Comparison of ENCODE assay signal across 1 cellular context in genomic region chr19:51108066-51108804, GRCh38.
TF ChIP-seq lines count a peak whose summit lies in the region.

Gene CTU1, minus strand, starts transcription at chr19:51108409. Its CDS starts 3,840 bp downstream, at chr19:51104569.

TF ChIP-seq in HepG2, 621 proteins besides CTCF, POLR2A, EP300 and RAD21 (continued from another document and continues in another):
- TF ChIP-seq KIAA2018 (CRISPR knock-in tag; IDR thresholded peaks at IDR 0.05; ENCODE audit: borderline replicate concordance) (no peak), HOXD1 (CRISPR knock-in tag; IDR thresholded peaks at IDR 0.05) (no peak), NBN (conservative IDR thresholded peaks at IDR 0.05) (no peak), ZNF652 (CRISPR knock-in tag; IDR thresholded peaks at IDR 0.05; ENCODE audit: borderline replicate concordance, low read depth) (no peak), TOPORS (CRISPR knock-in tag; IDR thresholded peaks at IDR 0.05) (peak; percentile 56; the same call in 1 of the 2 replicates), ZNF331 (CRISPR knock-in tag; IDR thresholded peaks at IDR 0.05) (peak; percentile 59; the same call in 1 of the 2 replicates), HNRNPUL1 (IDR thresholded peaks at IDR 0.05; ENCODE audit: low read depth, low read length) (no peak), FOSL2 (CRISPR knock-in tag; IDR thresholded peaks at IDR 0.05) (peak; percentile 62), ZNF124 (CRISPR knock-in tag; IDR thresholded peaks at IDR 0.05) (peak; percentile 87), KLF15 (CRISPR knock-in tag; IDR thresholded peaks at IDR 0.05; ENCODE audit: borderline replicate concordance) (no peak), PHF5A (CRISPR knock-in tag; IDR thresholded peaks at IDR 0.05; ENCODE audit: low read depth, unreplicated experiment) (no peak), ZNF841 (CRISPR knock-in tag; IDR thresholded peaks at IDR 0.05; ENCODE audit: borderline replicate concordance) (no peak), ZNF703 (CRISPR knock-in tag; IDR thresholded peaks at IDR 0.05; ENCODE audit: borderline replicate concordance) (no peak), IRF9 (CRISPR knock-in tag; IDR thresholded peaks at IDR 0.05; ENCODE audit: borderline replicate concordance) (no peak), IKZF4 (CRISPR knock-in tag; IDR thresholded peaks at IDR 0.05; ENCODE audit: borderline replicate concordance, low read depth, not compliant biosample characterization) (no peak), ZNF260 (CRISPR knock-in tag; IDR thresholded peaks at IDR 0.05; ENCODE audit: borderline replicate concordance, low read depth) (no peak), ZNF740 (CRISPR knock-in tag; IDR thresholded peaks at IDR 0.05) (no peak), KLF11 (CRISPR knock-in tag; IDR thresholded peaks at IDR 0.05) (no peak), CSRNP2 (CRISPR knock-in tag; conservative IDR thresholded peaks at IDR 0.05; ENCODE audit: low read depth) (no peak), CCDC6 (CRISPR knock-in tag; IDR thresholded peaks at IDR 0.05) (no peak), ZNF674 (CRISPR knock-in tag; IDR thresholded peaks at IDR 0.05; ENCODE audit: low read depth) (no peak), RERE (CRISPR knock-in tag; IDR thresholded peaks at IDR 0.05; ENCODE audit: low read depth) (no peak), FOXC1 (CRISPR knock-in tag; IDR thresholded peaks at IDR 0.05; ENCODE audit: borderline replicate concordance) (peak; percentile 57), ZNF615 (CRISPR knock-in tag; IDR thresholded peaks at IDR 0.05; ENCODE audit: borderline replicate concordance) (no peak), CBFB (CRISPR knock-in tag; IDR thresholded peaks at IDR 0.05) (0 out of 2 replicates have a peak, but pooled peaks have one; percentile 59), CCAR2 (optimal IDR thresholded peaks at IDR 0.05; ENCODE audit: low read depth, low read length) (no peak), DNMT1 (CRISPR knock-in tag; IDR thresholded peaks at IDR 0.05) (no peak), ZSCAN20 (CRISPR knock-in tag; IDR thresholded peaks at IDR 0.05; ENCODE audit: borderline replicate concordance) (no peak), MED8 (CRISPR knock-in tag; IDR thresholded peaks at IDR 0.05; ENCODE audit: insufficient replicate concordance) (no peak), SRSF1 (optimal IDR thresholded peaks at IDR 0.05; ENCODE audit: low read depth, low read length) (peak; percentile 29), ZXDC (CRISPR knock-in tag; IDR thresholded peaks at IDR 0.05) (no peak), SOX6 (IDR thresholded peaks at IDR 0.05) (no peak), SOX6 (CRISPR knock-in tag; IDR thresholded peaks at IDR 0.05) (peak; percentile 66), ZNF30 (CRISPR knock-in tag; IDR thresholded peaks at IDR 0.05) (no peak), ZFP36 (IDR thresholded peaks at IDR 0.05; ENCODE audit: borderline replicate concordance, low read depth, low read length, partially characterized antibody) (no peak), FLYWCH1 (CRISPR knock-in tag; IDR thresholded peaks at IDR 0.05) (no peak), SRSF9 (IDR thresholded peaks at IDR 0.05; ENCODE audit: borderline replicate concordance, insufficient read depth, low read depth, low read length, poor library complexity, severe bottlenecking) (no peak), ZBTB10 (CRISPR knock-in tag; IDR thresholded peaks at IDR 0.05; ENCODE audit: borderline replicate concordance) (no peak)
